1 cellular context compared by ENCODE assay signal in the genomic region with DNA sequence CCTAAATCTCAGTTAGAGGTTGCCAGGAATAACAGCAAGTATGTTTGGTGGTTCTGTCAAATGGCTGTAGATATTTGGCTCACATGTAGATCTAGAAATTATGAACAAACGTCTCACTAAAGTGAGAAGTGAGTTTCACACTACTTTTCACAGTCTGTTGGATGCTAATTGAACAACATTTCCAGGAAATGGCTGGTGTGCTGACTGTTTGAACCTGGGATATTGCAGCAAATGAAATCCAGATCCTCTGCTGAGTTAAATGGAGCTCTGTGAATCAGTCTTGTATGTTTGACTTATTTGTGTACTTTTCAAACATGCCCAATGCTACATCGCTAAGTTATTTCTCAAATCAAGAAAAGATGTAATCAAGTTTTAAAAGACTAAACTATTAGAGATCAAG.
TF ChIP-seq lines count a peak whose summit lies in the region.

No MANE protein-coding gene starts in this region.

TF ChIP-seq in K562, 482 proteins besides CTCF, POLR2A, EP300 and RAD21:
- TF ChIP-seq SMC3 (conservative IDR thresholded peaks at IDR 0.05; ENCODE audit: insufficient read depth, low read depth, low read length) (no peak), ELF1 (tag; IDR thresholded peaks at IDR 0.05) (no peak), RBM22 (IDR thresholded peaks at IDR 0.05; ENCODE audit: low read depth, low read length, poor library complexity, severe bottlenecking) (no peak), ZNF239 (CRISPR knock-in tag; IDR thresholded peaks at IDR 0.05) (no peak), TAF1 (IDR thresholded peaks at IDR 0.05; ENCODE audit: control insufficient read depth, extremely low read depth, insufficient read depth, low read length, severe bottlenecking) (no peak), SRSF3 (IDR thresholded peaks at IDR 0.05; ENCODE audit: insufficient read depth, low read length) (no peak), PTTG1 (tag; IDR thresholded peaks at IDR 0.05; ENCODE audit: low read depth) (no peak), LCOR (CRISPR knock-in tag; IDR thresholded peaks at IDR 0.05) (no peak), U2AF2 (optimal IDR thresholded peaks at IDR 0.05; ENCODE audit: low read depth, low read length) (no peak), STAG1 (CRISPR knock-in tag; IDR thresholded peaks at IDR 0.05; ENCODE audit: borderline replicate concordance) (no peak), HNRNPL (IDR thresholded peaks at IDR 0.05; ENCODE audit: low read depth, low read length) (no peak), STAT5A (IDR thresholded peaks at IDR 0.05; ENCODE audit: borderline replicate concordance, low read length) (no peak)
- TF ChIP-seq, protein P1, sequence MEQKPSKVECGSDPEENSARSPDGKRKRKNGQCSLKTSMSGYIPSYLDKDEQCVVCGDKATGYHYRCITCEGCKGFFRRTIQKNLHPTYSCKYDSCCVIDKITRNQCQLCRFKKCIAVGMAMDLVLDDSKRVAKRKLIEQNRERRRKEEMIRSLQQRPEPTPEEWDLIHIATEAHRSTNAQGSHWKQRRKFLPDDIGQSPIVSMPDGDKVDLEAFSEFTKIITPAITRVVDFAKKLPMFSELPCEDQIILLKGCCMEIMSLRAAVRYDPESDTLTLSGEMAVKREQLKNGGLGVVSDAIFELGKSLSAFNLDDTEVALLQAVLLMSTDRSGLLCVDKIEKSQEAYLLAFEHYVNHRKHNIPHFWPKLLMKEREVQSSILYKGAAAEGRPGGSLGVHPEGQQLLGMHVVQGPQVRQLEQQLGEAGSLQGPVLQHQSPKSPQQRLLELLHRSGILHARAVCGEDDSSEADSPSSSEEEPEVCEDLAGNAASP (IDR thresholded peaks at IDR 0.05), result no peak
